Comparison of ENCODE assay signal across 8 cellular contexts in the genomic region with DNA sequence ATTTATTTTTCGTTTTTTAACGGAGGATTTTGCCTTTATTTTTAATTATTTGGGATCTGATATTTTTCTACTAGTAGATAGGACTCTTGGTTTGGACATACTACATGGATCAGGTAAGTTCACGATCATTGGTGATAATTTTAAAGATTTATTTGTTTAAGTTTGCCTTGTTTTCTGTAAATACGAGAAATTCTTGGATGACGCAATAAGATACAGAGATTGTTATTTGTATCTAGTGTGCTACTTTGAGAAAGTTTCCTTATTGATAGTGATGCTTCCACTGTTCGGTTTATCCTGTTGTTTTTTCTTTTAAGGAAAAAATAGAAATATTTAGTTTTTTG. TPM values are rescaled to one million over a fixed set of nuclear protein-coding genes. Genes with fewer than 3 reads are reported as not detected.
A peak's percentile ranks its signal among the peaks of the same experiment; 100 is the strongest.
DNase-seq lines count a peak whose midpoint lies in the region; ATAC-seq, FAIRE-seq and TF ChIP-seq lines count a peak whose summit lies in the region.

No MANE protein-coding gene starts in this region.

- peaks cover 12% of the 10 kb centered on the region for H3K36me3 ChIP-seq in mammary epithelial cell (ENCODE audit: insufficient read depth, low read length)
- H3K36me3 ChIP-seq in mesodermal cell (ENCODE audit: control insufficient read depth, insufficient read depth, low read length), result peaks cover 26% of the 10 kb centered on the region

- DNase-seq in A549 (ENCODE audit: low read depth in 1 of 2, low spot score in 1 of 2) (peak in 1 of 2 experiments; percentile 50), mammary epithelial cell (no peak), SHP77 (lab: John Stamatoyannopoulos, UW) (no peak)

- ATAC-seq in A549 (no peak), GM18907 (IDR thresholded peaks at IDR 0.05; ENCODE audit: unreplicated experiment) (no peak), GM18520 (IDR thresholded peaks at IDR 0.05; ENCODE audit: unreplicated experiment) (no peak), GM19328 (IDR thresholded peaks at IDR 0.05; ENCODE audit: unreplicated experiment) (no peak)

- H3K27ac ChIP-seq in A549, result peak overlapping the region; percentile 95 to 97
- H3K27ac ChIP-seq in mammary epithelial cell (ENCODE audit: insufficient read depth, low read depth, low read length), result peak overlapping the region; percentile 96
- H3K27ac ChIP-seq in mesodermal cell (ENCODE audit: low read depth, low read length, severe bottlenecking), result peak overlapping the region; percentile 99

- no peak for TF ChIP-seq RAD21 in A549 (conservative IDR thresholded peaks at IDR 0.05 in 1 of 2, IDR thresholded peaks at IDR 0.05 in 1 of 2)
- TF ChIP-seq RAD21 in Ishikawa (IDR thresholded peaks at IDR 0.05; ENCODE audit: low read depth), result no peak

- H3K4me2 ChIP-seq in A549 (peak overlapping the region; percentile 96), mammary epithelial cell (ENCODE audit: insufficient read depth, low read depth, low read length) (peak overlapping the region; percentile 97)

- TF ChIP-seq EP300 in A549 (IDR thresholded peaks at IDR 0.05) (no peak), Ishikawa (IDR thresholded peaks at IDR 0.05; ENCODE audit: borderline replicate concordance) (no peak)

- BruUV-seq in mammary epithelial cell (replicated peaks; lab: Mats Ljungman, UMichigan), result no TSS peak

- H3K79me2 ChIP-seq in mammary epithelial cell (ENCODE audit: insufficient read depth, low read length), result peaks cover 96% of the 10 kb centered on the region

- TF ChIP-seq POLR2A in A549 (IDR thresholded peaks at IDR 0.05; ENCODE audit: low read length), result no peak

- in situ Hi-C loops in mammary epithelial cell (cut with MboI; ENCODE audit: low sequenced_read_pairs in 2 of 2), result no loop called here

- POLR2A ChIA-PET in A549 (lab: Yijun Ruan, JAX), result interaction anchor here (0.6 to 11.1 kb wide), 19 partner anchors 8 to 103 kb away, joined by 4 to 374 read pairs (median 7); no protein-coding TSS in a partner anchor

- dilution Hi-C loops in mammary epithelial cell (cut with HindIII; ENCODE audit: low sequenced_read_pairs), result no loop called here

- H3K4me3 ChIP-seq in A549, result peak overlapping the region; percentile 57
- H3K4me3 ChIP-seq in mammary epithelial cell (replicated peaks in 1 of 3; ENCODE audit: insufficient read depth in 1 of 3, low read depth in 2 of 3, low read length in 3 of 3), result peak overlapping the region; percentile 74 to 100 (median 98)
- peak overlapping the region; percentile 70 for H3K4me3 ChIP-seq in mesodermal cell (ENCODE audit: extremely low read depth, insufficient read depth, low read length, poor library complexity, severe bottlenecking)

- H3K27me3 ChIP-seq in mammary epithelial cell (ENCODE audit: insufficient read depth, low read length), result no peaks in the 10 kb centered on the region

- peak overlapping the region; percentile 99 for H3K9ac ChIP-seq in mammary epithelial cell (ENCODE audit: insufficient read depth, low read length)

- intact Hi-C loops in mammary epithelial cell (cut with micrococcal nuclease), result loop anchor here (10.0 kb wide), 1 partner anchor 1036 kb away; no protein-coding TSS in a partner anchor

- WGBS in A549 (ENCODE audit: missing lambda C conversion rate), result under 1% methylated on average over 6 of the region's 6 CpGs
- 2% methylated on average over 6 of the region's 6 CpGs for WGBS in mammary epithelial cell (ENCODE audit: low coverage, missing lambda C conversion rate)
- 0% methylated on average over 3 to 5 of the region's 6 CpGs for WGBS in mesodermal cell (ENCODE audit: insufficient coverage in 2 of 2), 2 experiments

- no peak for FAIRE-seq in A549 (lab: Jason Lieb, UNC)

- H3K9me3 ChIP-seq in A549, result no peaks in the 10 kb centered on the region
- H3K9me3 ChIP-seq in mammary epithelial cell (replicated peaks; ENCODE audit: insufficient read depth, low read length), result no peaks in the 10 kb centered on the region
- no peaks in the 10 kb centered on the region for H3K9me3 ChIP-seq in mesodermal cell (ENCODE audit: control insufficient read depth, low read length)

- CTCF ChIA-PET in A549 (lab: Yijun Ruan, JAX) (interaction anchor here (0.7 to 2.3 kb wide), 10 partner anchors 14 to 97 kb away, joined by 3 to 32 read pairs (median 4); no protein-coding TSS in a partner anchor), mammary epithelial cell (lab: Charles Lee; ENCODE audit: low non-redundant PET) (no interaction called here)

- no peaks in the 10 kb centered on the region for H4K20me1 ChIP-seq in mammary epithelial cell (ENCODE audit: insufficient read depth, low read length)

- H3K4me1 ChIP-seq in A549 (peaks cover 20% of the 10 kb centered on the region), mammary epithelial cell (ENCODE audit: insufficient read depth, low read length) (peaks cover 6% of the 10 kb centered on the region), mesodermal cell (ENCODE audit: control insufficient read depth, insufficient read depth, low read length, poor library complexity, severe bottlenecking) (peaks cover 6% of the 10 kb centered on the region)

- TF ChIP-seq CTCF in A549 (IDR thresholded peaks at IDR 0.05) (no peak), mammary epithelial cell (conservative IDR thresholded peaks at IDR 0.05 in 1 of 2, IDR thresholded peaks at IDR 0.05 in 1 of 2; ENCODE audit: extremely low read depth in 1 of 2, insufficient read depth in 1 of 2, low read depth in 1 of 2, low read length in 2 of 2) (no peak)

- no peak overlapping the region for H2AFZ ChIP-seq in mammary epithelial cell (ENCODE audit: low read depth, low read length)

TF ChIP-seq in A549, 52 proteins besides CTCF, POLR2A, EP300 and RAD21:
- TF ChIP-seq NFE2L2 (conservative IDR thresholded peaks at IDR 0.05; ENCODE audit: low read length), result no peak
- no peak for TF ChIP-seq ZFP36 (IDR thresholded peaks at IDR 0.05; ENCODE audit: borderline replicate concordance, partially characterized antibody)
- no peak for TF ChIP-seq FOSL2 (IDR thresholded peaks at IDR 0.05)
- peak; percentile 38 for TF ChIP-seq FOSL2 (CRISPR knock-in tag; IDR thresholded peaks at IDR 0.05)
- TF ChIP-seq CEBPB (IDR thresholded peaks at IDR 0.05), result peak in 1 of 2 experiments; percentile 72; a peak in 2 of 4 replicates

TF ChIP-seq in Ishikawa, 13 proteins besides CTCF, POLR2A, EP300 and RAD21:
- TF ChIP-seq REST (IDR thresholded peaks at IDR 0.05; ENCODE audit: low read depth), result no peak
- peak; percentile 51; the same call in 1 of the 2 replicates for TF ChIP-seq CEBPB (IDR thresholded peaks at IDR 0.05)
- no peak for TF ChIP-seq TEAD4 (IDR thresholded peaks at IDR 0.05)
- no peak for TF ChIP-seq NFIC (IDR thresholded peaks at IDR 0.05)

RNA-seq across cellular contexts. Expression of gene CHD2, which starts 0.6 kb away (rescaled TPM):
- polyA plus RNA-seq in A549 (2011; rRNA removed), result 68.2 and 88.1 TPM in 2 replicates
- polyA plus RNA-seq in A549 (2012; cell fraction: cytosol; rRNA removed), result 19.7 and 19.8 TPM in 2 replicates
- 42.4 and 67.4 TPM in 2 replicates for polyA plus RNA-seq in A549 (2012; cell fraction: nucleus; rRNA removed)
- 29.5 to 30.2 TPM (median 29.5 TPM) in 3 replicates for polyA plus RNA-seq in A549 (2017; fragmentation: RNase III; extraction: RNeasy Plus Mini Kit Qiagen cat#74134 plus additional on column Dnase treatment)
- polyA minus RNA-seq in A549 (2011; rRNA and poly(A)+ RNA removed), result 127 and 129 TPM in 2 replicates
- total RNA-seq in mammary epithelial cell, result 100 to 1,000 TPM in 1 of 2 donors, 10 to 100 TPM in 1; 65.0 to 103 TPM
- polyA plus RNA-seq in mammary epithelial cell, result 16.9 TPM
- 67.0 TPM for polyA minus RNA-seq in mammary epithelial cell
- polyA plus RNA-seq in mesodermal cell (2013, experiment 1 of 2), result 45.4 TPM
- polyA plus RNA-seq in mesodermal cell (2013, experiment 2 of 2), result 37.3 TPM
